Comparison of ENCODE assay signal across 18 cellular contexts in the genomic region with DNA sequence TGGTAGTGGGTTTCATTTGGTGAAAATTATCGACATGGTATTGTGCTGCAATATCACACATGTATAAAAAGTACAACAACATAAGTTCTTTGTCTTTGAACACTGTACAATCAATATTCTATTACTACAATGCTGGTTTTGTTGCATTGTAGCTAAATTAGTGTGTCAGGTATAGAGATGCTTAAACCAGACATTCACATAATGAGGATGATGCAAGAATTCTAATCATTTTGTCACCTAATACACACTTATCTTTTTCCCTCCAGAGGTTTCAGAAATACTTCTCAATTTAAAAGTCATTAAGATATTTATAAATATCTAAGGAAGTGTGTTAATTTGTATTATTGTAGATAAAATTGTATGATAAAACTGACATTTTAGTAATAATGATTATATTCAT.
A peak's percentile ranks its signal among the peaks of the same experiment; 100 is the strongest.
DNase-seq lines count a peak whose midpoint lies in the region; ATAC-seq, FAIRE-seq and TF ChIP-seq lines count a peak whose summit lies in the region.
"Had no signal": no experiment of that assay in that cellular context is flagged by ENCODE, and none has a peak within 500 bp of the region (broad histone marks: within the 10 kb centered on the region; RNA-seq: fewer than 3 reads in every experiment).

No MANE protein-coding gene starts in this region.

- H3K27me3 ChIP-seq in DOHH2 (ENCODE audit: control insufficient read depth, low read length): no peaks in the 10 kb centered on the region
- H3K27me3 ChIP-seq in body of pancreas: no peaks in the 10 kb centered on the region
- H3K27me3 ChIP-seq: BLaER1 had no signal

- H3K4me1 ChIP-seq in DOHH2 (ENCODE audit: control insufficient read depth, low read length): peaks cover 25% of the 10 kb centered on the region
- H3K4me1 ChIP-seq in OCI-LY7 (ENCODE audit: insufficient read depth, low read length, poor library complexity, severe bottlenecking): peaks cover 85% of the 10 kb centered on the region
- no peaks in the 10 kb centered on the region for H3K4me1 ChIP-seq in body of pancreas
- H3K4me1 ChIP-seq: BLaER1 had no signal

- TF ChIP-seq POLR2A in body of pancreas (IDR thresholded peaks at IDR 0.05): no peak

- H3K9me3 ChIP-seq in DOHH2 (ENCODE audit: control insufficient read depth, insufficient read depth, low read length) (no peaks in the 10 kb centered on the region), OCI-LY7 (ENCODE audit: low read length) (peaks cover 30% of the 10 kb centered on the region; the same call in 1 of the 2 replicates), body of pancreas (no peaks in the 10 kb centered on the region)
- H3K9me3 ChIP-seq: BLaER1 had no signal

- H3K27ac ChIP-seq in DOHH2 (ENCODE audit: low read depth, low read length): peak overlapping the region; percentile 57
- H3K27ac ChIP-seq in OCI-LY7 (ENCODE audit: low read depth, low read length, poor library complexity, severe bottlenecking): peak overlapping the region; percentile 96
- no peak overlapping the region for H3K27ac ChIP-seq in body of pancreas
- H3K27ac ChIP-seq: BLaER1 had no signal

- no peaks in the 10 kb centered on the region for H3F3A ChIP-seq in DOHH2 (ENCODE audit: control insufficient read depth, insufficient read depth)

- H3K4me3 ChIP-seq in DOHH2 (ENCODE audit: low read length) (no peak overlapping the region), OCI-LY7 (ENCODE audit: low read depth, low read length, poor library complexity, severe bottlenecking) (peak overlapping the region; percentile 23), body of pancreas (no peak overlapping the region)
- H3K4me3 ChIP-seq: BLaER1, GM23338 had no signal

- POLR2A ChIA-PET in OCI-LY7 (lab: Charles Lee): interaction anchor here (0.6 to 2.4 kb wide), 14 partner anchors 10 to 178 kb away, joined by 3 to 16 read pairs (median 4); no protein-coding TSS in a partner anchor

- H2AFZ ChIP-seq in OCI-LY7 (ENCODE audit: low read length): peak overlapping the region; percentile 20; the same call in 1 of the 2 replicates
- H2AFZ ChIP-seq: GM23338 had no signal

- H4K20me1 ChIP-seq in DOHH2 (ENCODE audit: control insufficient read depth, insufficient read depth, low read depth, low read length) (no peaks in the 10 kb centered on the region), OCI-LY7 (ENCODE audit: insufficient read depth, low read length) (no peaks in the 10 kb centered on the region)
- H4K20me1 ChIP-seq: BLaER1 had no signal

- CTCF ChIA-PET in OCI-LY7 (lab: Charles Lee; ENCODE audit: unreplicated experiment): no interaction called here

- FAIRE-seq in islet of Langerhans (lab: Jason Lieb, UNC): peak; percentile 87
- FAIRE-seq: H54, HTR-8/SVneo had no signal

- H3K9me2 ChIP-seq in DOHH2 (replicated peaks; ENCODE audit: control insufficient read depth, low read length) (no peaks in the 10 kb centered on the region), OCI-LY7 (ENCODE audit: insufficient read depth, low read length) (no peaks in the 10 kb centered on the region)

- WGBS in body of pancreas, 2 donors: 89 to 94% methylated on average over 1 of the region's 1 CpG

- peak; percentile 17 for DNase-seq in NAMALWA (ENCODE audit: low spot score)
- peak; percentile 46 for DNase-seq in OCI-LY7 (ENCODE audit: low spot score)
- no peak for DNase-seq in dedifferentiated amniotic fluid mesenchymal stem cell (ENCODE audit: extremely low spot score)
- no peak for DNase-seq in body of pancreas
- no peak for DNase-seq in NCI-H128 (lab: John Stamatoyannopoulos, UW; ENCODE audit: unreplicated experiment)
- DNase-seq: 8988T; CD4-positive, alpha-beta memory T cell; DMS153; DMS79; GF-D8; HCEC 1CT; HFFc6 had no signal

- H3K79me2 ChIP-seq in DOHH2 (ENCODE audit: control insufficient read depth, low read length) (no peaks in the 10 kb centered on the region), OCI-LY7 (ENCODE audit: insufficient read depth, low read depth, low read length) (no peaks in the 10 kb centered on the region)

- no TSS peak for BruUV-seq in OCI-LY7 (replicated peaks; lab: Mats Ljungman, UMichigan)

- no peak overlapping the region for H3K4me2 ChIP-seq in DOHH2 (ENCODE audit: low read length)
- H3K4me2 ChIP-seq in OCI-LY7 (ENCODE audit: low read length): peak overlapping the region; percentile 65
- H3K4me2 ChIP-seq: BLaER1, GM23338 had no signal

- no peak for TF ChIP-seq CTCF in DOHH2 (IDR thresholded peaks at IDR 0.05; ENCODE audit: low read depth, low read length, poor library complexity, severe bottlenecking)
- TF ChIP-seq CTCF in OCI-LY7 (conservative IDR thresholded peaks at IDR 0.05; ENCODE audit: low read length): no peak
- no peak for TF ChIP-seq CTCF in body of pancreas (IDR thresholded peaks at IDR 0.05)

- H3K36me3 ChIP-seq in DOHH2 (ENCODE audit: control insufficient read depth, low read length) (no peaks in the 10 kb centered on the region), OCI-LY7 (ENCODE audit: insufficient read depth, low read length) (peaks cover 51% of the 10 kb centered on the region), body of pancreas (replicated peaks in 1 of 2; ENCODE audit: insufficient read depth in 1 of 2, low read depth in 2 of 2) (no peaks in the 10 kb centered on the region)
- H3K36me3 ChIP-seq: BLaER1 had no signal

- ATAC-seq in body of pancreas: no peak
- ATAC-seq: GM23338 had no signal

- intact Hi-C loops in OCI-LY7 (cut with micrococcal nuclease; ENCODE audit: unreplicated experiment) (no loop called here), body of pancreas (cut with DNase I) (no loop called here)

Comparison
In these comparisons a context has a peak if more than half of its experiments do, and no peak if none do; other contexts are left out.
1. H3K27ac ChIP-seq: peak in DOHH2 (single experiment) and OCI-LY7 (single experiment); none in body of pancreas (0 of 4).
2. DNase-seq: peak in NAMALWA (single experiment) and OCI-LY7 (single experiment); none in dedifferentiated amniotic fluid mesenchymal stem cell (single experiment), body of pancreas (0 of 4) and NCI-H128 (single experiment).